In the genomic region with DNA sequence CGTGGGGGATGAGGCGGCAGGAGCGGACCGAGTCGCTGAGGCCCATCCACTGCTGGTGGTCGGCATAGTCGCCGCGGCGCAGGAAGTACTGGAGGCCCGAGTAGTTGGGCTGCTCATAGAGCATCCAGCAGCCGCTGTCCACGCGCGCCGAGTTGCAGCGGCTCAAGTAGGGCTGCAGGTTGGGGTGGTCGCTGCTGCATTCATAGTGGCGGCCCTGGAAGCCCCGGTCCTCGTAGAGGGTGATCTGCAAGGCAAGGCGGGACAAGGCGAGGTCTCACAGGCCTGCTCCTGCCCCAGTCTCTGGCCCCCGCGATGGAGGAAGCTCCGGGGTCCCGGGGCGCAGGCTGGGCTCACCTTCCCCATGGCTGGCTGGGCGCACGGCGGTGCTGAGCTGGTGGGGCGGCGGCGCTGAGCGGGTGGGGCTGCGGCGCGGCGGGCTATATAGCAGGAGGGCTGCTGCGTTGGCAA, we compare ENCODE assay signal across 10 cellular contexts. TPM values are rescaled to one million over a fixed set of nuclear protein-coding genes. Genes with fewer than 3 reads are reported as not detected.
DNase-seq lines count a peak whose midpoint lies in the region; ATAC-seq, FAIRE-seq and TF ChIP-seq lines count a peak whose summit lies in the region.
"Not testable (repeated sequence)": the region's sequence is repeated elsewhere in the genome, so short reads cannot be mapped to it uniquely, and the experiment has no call there.
"Had no signal": no experiment of that assay in that cellular context is flagged by ENCODE, and none has a peak within 500 bp of the region (broad histone marks: within the 10 kb centered on the region; RNA-seq: fewer than 3 reads in every experiment).

A gene (minus strand): TSS at position 414 of the 468 bp plus-strand sequence. CDS start 51 bp downstream, at position 363.

- H3K36me3 Mint-ChIP-seq in CD8-positive, alpha-beta T cell; activated T-cell treated with anti-CD3 and anti-CD28 coated beads, Interleukin-2, amount 50 U/mL, for 4 hours (ENCODE audit: insufficient read depth); stimulated activated memory B cell treated with anti-CD40 and anti-IgM and Interleukin-4, amounts not matched to agents 10 μg/mL and 1 μg/mL and 100 μg/mL, for 72 hours: not testable (repeated sequence)

- H3K27ac Mint-ChIP-seq in CD8-positive, alpha-beta T cell; stimulated activated memory B cell treated with anti-CD40 and anti-IgM and Interleukin-4, amounts not matched to agents 10 μg/mL and 1 μg/mL and 100 μg/mL, for 72 hours: not testable (repeated sequence)

- not testable (repeated sequence) for H3K9ac ChIP-seq in kidney (ENCODE audit: low read length in 2 of 2)

- not testable (repeated sequence) for DNase-seq in CD8-positive, alpha-beta T cell; activated T-cell treated with anti-CD3 and anti-CD28 coated beads, Interleukin-2, amount 50 U/mL, for 4 hours; brain microvascular endothelial cell
- peak; percentile 45 for DNase-seq in KBM-7
- DNase-seq in Right ventricle myocardium inferior (ENCODE audit: missing footprints), result peak; percentile 70
- DNase-seq in kidney, result peak; percentile 55
- DNase-seq in occipital lobe (lab: John Stamatoyannopoulos, UW), result peak; percentile 6

- FAIRE-seq in kidney (lab: Jason Lieb, UNC), result not testable (repeated sequence)

- POLR2A ChIA-PET in CD8-positive, alpha-beta T cell (lab: Charles Lee), result not testable (repeated sequence)

- H3K4me3 Mint-ChIP-seq in CD8-positive, alpha-beta T cell, result peak within 1 kb of the TSS; percentile 40
- not testable (repeated sequence) for H3K4me3 Mint-ChIP-seq in activated T-cell treated with anti-CD3 and anti-CD28 coated beads, Interleukin-2, amount 50 U/mL, for 4 hours
- peak within 1 kb of the TSS; percentile 33 for H3K4me3 Mint-ChIP-seq in stimulated activated memory B cell treated with anti-CD40 and anti-IgM and Interleukin-4, amounts not matched to agents 10 μg/mL and 1 μg/mL and 100 μg/mL, for 72 hours

- H3K4me3 ChIP-seq in CD8-positive, alpha-beta T cell (ENCODE audit: low read depth, low read length), result peak within 1 kb of the TSS; percentile 11
- peak within 1 kb of the TSS; percentile 35 for H3K4me3 ChIP-seq in brain microvascular endothelial cell (ENCODE audit: low read depth, low read length)
- not testable (repeated sequence) for H3K4me3 ChIP-seq in kidney (ENCODE audit: low read length in 2 of 2)

- H3K4me1 Mint-ChIP-seq in CD8-positive, alpha-beta T cell (ENCODE audit: low read depth); activated T-cell treated with anti-CD3 and anti-CD28 coated beads, Interleukin-2, amount 50 U/mL, for 4 hours (ENCODE audit: low read depth): not testable (repeated sequence)
- H3K4me1 Mint-ChIP-seq in stimulated activated memory B cell treated with anti-CD40 and anti-IgM and Interleukin-4, amounts not matched to agents 10 μg/mL and 1 μg/mL and 100 μg/mL, for 72 hours, result peaks cover 12% of the 10 kb centered on the region

- not testable (repeated sequence) for TF ChIP-seq CTCF in CD8-positive, alpha-beta T cell (IDR thresholded peaks at IDR 0.05); brain microvascular endothelial cell (IDR thresholded peaks at IDR 0.05; ENCODE audit: low read depth, low read length, missing control alignments); kidney (IDR thresholded peaks at IDR 0.05; ENCODE audit: borderline replicate concordance, extremely low read depth, insufficient read depth)

- not testable (repeated sequence) for H3K9me3 ChIP-seq in CD8-positive, alpha-beta T cell (ENCODE audit: low read length); kidney (ENCODE audit: control insufficient read depth in 1 of 2, low read length in 2 of 2)

- in situ Hi-C loops in KBM-7 (cut with MboI; ENCODE audit: low pct_unique_long_range_greater_than_20kb, low sequenced_read_pairs); brain microvascular endothelial cell (cut with HindIII; ENCODE audit: low pct_ligation_motif_present, low sequenced_read_pairs): not testable (repeated sequence)

- not testable (repeated sequence) for H3K27me3 ChIP-seq in CD8-positive, alpha-beta T cell (ENCODE audit: insufficient read depth, low read length); brain microvascular endothelial cell (replicated peaks)

- not testable (repeated sequence) for H3K27ac ChIP-seq in CD8-positive, alpha-beta T cell (ENCODE audit: low read depth, low read length); brain microvascular endothelial cell; kidney (ENCODE audit: low read depth in 2 of 2, low read length in 2 of 2)

- H3K36me3 ChIP-seq in CD8-positive, alpha-beta T cell (ENCODE audit: insufficient read depth, low read length); brain microvascular endothelial cell (replicated peaks); kidney (ENCODE audit: control insufficient read depth in 1 of 2, insufficient read depth in 2 of 2, low read length in 2 of 2): not testable (repeated sequence)

- peaks cover 28% of the 10 kb centered on the region for H3K27me3 Mint-ChIP-seq in CD8-positive, alpha-beta T cell (ENCODE audit: low read depth)
- peaks cover 30% of the 10 kb centered on the region for H3K27me3 Mint-ChIP-seq in activated T-cell treated with anti-CD3 and anti-CD28 coated beads, Interleukin-2, amount 50 U/mL, for 4 hours (ENCODE audit: low read depth)
- H3K27me3 Mint-ChIP-seq in stimulated activated memory B cell treated with anti-CD40 and anti-IgM and Interleukin-4, amounts not matched to agents 10 μg/mL and 1 μg/mL and 100 μg/mL, for 72 hours, result peaks cover 41% of the 10 kb centered on the region

- not testable (repeated sequence) for H3K4me1 ChIP-seq in CD8-positive, alpha-beta T cell (ENCODE audit: insufficient read depth, low read length); kidney (ENCODE audit: control insufficient read depth in 1 of 2, insufficient read depth in 1 of 2, low read depth in 1 of 2, low read length in 2 of 2)

- intact Hi-C loops in CD8-positive, alpha-beta T cell (cut with DNase I, micrococcal nuclease); Right ventricle myocardium inferior (cut with DNase I); kidney (cut with DNase I): not testable (repeated sequence)

- not testable (repeated sequence) for H3K9me3 Mint-ChIP-seq in CD8-positive, alpha-beta T cell; activated T-cell treated with anti-CD3 and anti-CD28 coated beads, Interleukin-2, amount 50 U/mL, for 4 hours; stimulated activated memory B cell treated with anti-CD40 and anti-IgM and Interleukin-4, amounts not matched to agents 10 μg/mL and 1 μg/mL and 100 μg/mL, for 72 hours

- CTCF ChIA-PET in CD8-positive, alpha-beta T cell (lab: Charles Lee), result not testable (repeated sequence)

- peak; percentile 14 for ATAC-seq in CD8-positive, alpha-beta T cell
- ATAC-seq in activated T-cell treated with anti-CD3 and anti-CD28 coated beads, Interleukin-2, amount 50 U/mL, for 4 hours, result peak; percentile 55 to 72
- ATAC-seq in Right ventricle myocardium inferior, result not testable (repeated sequence)
- ATAC-seq in stimulated activated memory B cell treated with anti-CD40 and anti-IgM and Interleukin-4, amounts not matched to agents 10 μg/mL and 1 μg/mL and 100 μg/mL, for 72 hours, result peak; percentile 68

RNA-seq across cellular contexts. Expression of the gene that starts here (rescaled TPM):
- not detected for total RNA-seq in CD8-positive, alpha-beta T cell
- total RNA-seq in activated T-cell treated with anti-CD3 and anti-CD28 coated beads, Interleukin-2, amount 50 U/mL, for 4 hours, result not detected
- total RNA-seq in Right ventricle myocardium inferior (not detected), kidney (not detected), occipital lobe (1.7 TPM)
- not detected for polyA plus RNA-seq in kidney (ENCODE audit: insufficient read depth, low read depth, low replicate concordance)
- total RNA-seq: activated CD4-positive, alpha-beta T cell treated with anti-CD3 and anti-CD28 coated beads, Interleukin-2, amount 10 ng/mL, durations not matched to agents 24 days and 14 days; pancreas had no signal

Comparison
In these comparisons a context has a peak if more than half of its experiments do, and no peak if none do; other contexts are left out.
1. Peak in ATAC-seq and H3K4me3 ChIP-seq in CD8-positive, alpha-beta T cell; RNA of the gene not detected or under 1 TPM.
2. Peak in ATAC-seq in activated T-cell treated with anti-CD3 and anti-CD28 coated beads, Interleukin-2, amount 50 U/mL, for 4 hours; RNA of the gene not detected or under 1 TPM.
3. Peak in DNase-seq in Right ventricle myocardium inferior; RNA of the gene not detected or under 1 TPM.
4. Peak in DNase-seq in kidney; RNA of the gene not detected or under 1 TPM.